In the genomic region with DNA sequence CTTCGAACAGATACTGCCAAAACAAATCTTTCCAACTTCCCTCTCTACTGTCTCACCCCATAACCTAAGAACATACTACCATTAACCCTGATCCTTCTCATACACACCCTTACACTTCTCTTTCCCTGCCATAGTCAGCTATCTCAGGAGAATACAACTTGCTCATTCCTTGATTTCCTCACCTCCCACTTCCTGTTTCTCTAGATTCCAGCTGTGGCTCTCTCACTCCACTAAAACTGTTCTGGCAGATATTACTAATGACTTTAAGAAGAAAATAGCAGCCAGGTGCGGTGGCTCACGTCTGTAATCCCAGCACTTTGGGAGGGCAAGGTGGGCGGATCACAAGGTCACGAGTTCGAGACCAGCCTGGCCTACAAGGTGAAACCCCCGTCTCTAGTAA, we compare ENCODE assay signal across 17 cellular contexts.
"Had no signal": no experiment of that assay in that cellular context is flagged by ENCODE, and none has a peak within 500 bp of the region (broad histone marks: within the 10 kb centered on the region; RNA-seq: fewer than 3 reads in every experiment).

No MANE protein-coding gene starts in this region.

- H3K4me3 Mint-ChIP-seq: activated CD8-positive, alpha-beta T cell treated with anti-CD3 and anti-CD28 coated beads for 36 hours; effector memory CD8-positive, alpha-beta T cell; memory B cell; stimulated activated memory B cell treated with anti-CD40 and anti-IgM and Interleukin-4, amounts not matched to agents 10 μg/mL and 1 μg/mL and 100 μg/mL, for 72 hours; T-helper 2 cell treated with Interferon-gamma antibody and Interleukin-4, amounts not matched to agents 5 μg/mL and 100 μg/mL, for 36 hours had no signal

- H3K27me3 Mint-ChIP-seq: activated CD8-positive, alpha-beta T cell treated with anti-CD3 and anti-CD28 coated beads for 36 hours; effector memory CD8-positive, alpha-beta T cell; memory B cell; stimulated activated memory B cell treated with anti-CD40 and anti-IgM and Interleukin-4, amounts not matched to agents 10 μg/mL and 1 μg/mL and 100 μg/mL, for 72 hours had no signal

- H3K27me3 ChIP-seq: sigmoid colon, tibial artery, vagina had no signal

- DNase-seq: activated CD4-positive, alpha-beta T cell treated with anti-CD3 and anti-CD28 coated beads for 48 hours; activated CD8-positive, alpha-beta T cell treated with anti-CD3 and anti-CD28 coated beads for 36 hours; activated effector memory CD4-positive, alpha-beta T cell treated with Interleukin-2 at 50 U/mL for 16 hours; activated naive CD4-positive, alpha-beta T cell treated with anti-CD3 and anti-CD28 coated beads, Interleukin-2, amount 50 U/mL, for 16 hours; activated T-cell treated with anti-CD3 and anti-CD28 coated beads, Interleukin-2, amount 50 U/mL, for 1 hour; effector memory CD8-positive, alpha-beta T cell; erythroblast; occipital lobe; posterior cingulate gyrus; sigmoid colon; stimulated activated CD4-positive, alpha-beta T cell treated with anti-CD3 and anti-CD28 coated beads, Interleukin-4, amount 100 ng/mL, for 4 hours; tibial artery had no signal

- FAIRE-seq: TTC549 had no signal

- H3K9me3 ChIP-seq: sigmoid colon, tibial artery, vagina had no signal

- H3K27ac Mint-ChIP-seq: memory B cell; stimulated activated memory B cell treated with anti-CD40 and anti-IgM and Interleukin-4, amounts not matched to agents 10 μg/mL and 1 μg/mL and 100 μg/mL, for 72 hours; T-helper 2 cell treated with Interferon-gamma antibody and Interleukin-4, amounts not matched to agents 5 μg/mL and 100 μg/mL, for 36 hours had no signal

- ATAC-seq: activated CD8-positive, alpha-beta T cell treated with anti-CD3 and anti-CD28 coated beads for 36 hours; effector memory CD8-positive, alpha-beta T cell; stimulated activated memory B cell treated with anti-CD40 and anti-IgM and Interleukin-4, amounts not matched to agents 10 μg/mL and 1 μg/mL and 100 μg/mL, for 72 hours had no signal

- H3K4me3 ChIP-seq: sigmoid colon, tibial artery, vagina had no signal

- H3K27ac ChIP-seq: sigmoid colon, tibial artery, vagina had no signal

- H3K9me3 Mint-ChIP-seq: activated CD8-positive, alpha-beta T cell treated with anti-CD3 and anti-CD28 coated beads for 36 hours; effector memory CD8-positive, alpha-beta T cell; memory B cell; stimulated activated memory B cell treated with anti-CD40 and anti-IgM and Interleukin-4, amounts not matched to agents 10 μg/mL and 1 μg/mL and 100 μg/mL, for 72 hours; T-helper 2 cell treated with Interferon-gamma antibody and Interleukin-4, amounts not matched to agents 5 μg/mL and 100 μg/mL, for 36 hours had no signal
